In the genomic region with DNA sequence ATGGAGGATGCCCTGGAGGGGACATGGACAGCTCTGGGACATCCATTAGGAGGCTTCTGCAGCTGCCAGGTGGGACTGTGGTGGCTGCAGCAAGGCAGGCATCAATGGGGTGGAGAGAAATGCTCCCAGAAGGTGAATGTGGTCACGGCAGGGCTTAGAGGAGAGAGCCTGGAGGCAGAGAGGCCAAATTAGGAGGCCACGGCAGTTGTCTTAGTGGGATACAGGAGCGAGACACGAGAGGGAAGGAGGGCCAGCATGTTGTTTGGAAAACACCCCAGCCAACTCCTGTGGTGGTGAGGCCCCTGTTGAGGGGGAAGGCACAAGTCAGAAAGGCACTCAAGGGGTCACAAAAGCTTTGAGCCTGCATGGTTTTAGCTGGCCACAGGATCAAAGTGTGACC, we compare ENCODE assay signal across 35 cellular contexts.
"Had no signal": no experiment of that assay in that cellular context is flagged by ENCODE, and none has a peak within 500 bp of the region (broad histone marks: within the 10 kb centered on the region; RNA-seq: fewer than 3 reads in every experiment).

No MANE protein-coding gene starts in this region.

- H3K27ac ChIP-seq: adrenal gland, body of pancreas, brain microvascular endothelial cell, breast epithelium, VCaP had no signal

- H3K4me3 ChIP-seq: adrenal gland, body of pancreas, breast epithelium had no signal

- H3K9me3 ChIP-seq: adrenal gland had no signal

- ATAC-seq: activated CD8-positive, alpha-beta T cell treated with anti-CD3 and anti-CD28 coated beads for 36 hours; activated naive CD4-positive, alpha-beta T cell treated with anti-CD3 and anti-CD28 coated beads, Interleukin-2, amount 50 U/mL, for 72 hours; activated T-cell treated with anti-CD3 and anti-CD28 coated beads, Interleukin-2, amount 50 U/mL, for 4 hours; activated T-cell treated with anti-CD3 and anti-CD28 coated beads, Interleukin-2, amount 50 U/mL, for 72 hours; activated T-helper 17 cell treated with anti-CD3 and anti-CD28 coated beads, Interleukin-2, amount 50 U/mL, for 72 hours; body of pancreas had no signal

- H3K36me3 ChIP-seq: adrenal gland, brain microvascular endothelial cell, breast epithelium had no signal

- H3K27ac Mint-ChIP-seq: activated B cell treated with CpG ODN at 0.5 μM for 24 hours; activated CD4-positive, alpha-beta memory T cell treated with anti-CD3 and anti-CD28 coated beads for 36 hours; activated CD4-positive, alpha-beta T cell treated with anti-CD3 and anti-CD28 coated beads, Interleukin-2, amount 10 ng/mL, durations not matched to agents 24 days and 14 days; activated CD8-positive, alpha-beta T cell treated with anti-CD3 and anti-CD28 coated beads for 36 hours; activated naive CD4-positive, alpha-beta T cell treated with anti-CD3 and anti-CD28 coated beads for 36 hours; activated naive CD4-positive, alpha-beta T cell treated with anti-CD3 and anti-CD28 coated beads, Interleukin-2, amount 50 U/mL, for 72 hours; activated naive CD8-positive, alpha-beta T cell treated with anti-CD3 and anti-CD28 coated beads for 36 hours; activated T-cell treated with anti-CD3 and anti-CD28 coated beads, Interleukin-2, amount 50 U/mL, for 72 hours; activated T-helper 1 cell treated with anti-CD3 and anti-CD28 coated beads, Interleukin-12 subunit alpha, Interleukin-12 subunit beta, Interleukin-2, Interleukin-4 antibody, amounts not matched to agents 30 ng/mL and 10 ng/mL and 1 ng/mL, durations not matched to agents 14 hours and 24 hours and 36 hours; activated T-helper 17 cell treated with anti-CD3 and anti-CD28 coated beads, Interleukin-2, amount 50 U/mL, for 72 hours; T-helper 1 cell treated with Interleukin-12 subunit alpha and Interleukin-12 subunit beta and Interleukin-4 antibody, amounts not matched to agents 30 μg/mL and 1 μg/mL, for 36 hours; T-helper 2 cell treated with Interferon-gamma antibody and Interleukin-4, amounts not matched to agents 5 μg/mL and 100 μg/mL, for 36 hours had no signal

- H3K9me3 Mint-ChIP-seq: activated T-helper 17 cell treated with anti-CD3 and anti-CD28 coated beads, Interleukin-2, amount 50 U/mL, for 72 hours had no signal

- H3K36me3 Mint-ChIP-seq: activated CD4-positive, alpha-beta memory T cell treated with anti-CD3 and anti-CD28 coated beads for 36 hours; activated naive CD8-positive, alpha-beta T cell treated with anti-CD3 and anti-CD28 coated beads for 36 hours had no signal

- H3K27me3 Mint-ChIP-seq: activated B cell treated with CpG ODN at 0.5 μM for 24 hours had no signal

- H3K4me1 ChIP-seq: adrenal gland, body of pancreas, breast epithelium had no signal

- H3K4me3 Mint-ChIP-seq: activated B cell treated with CpG ODN at 0.5 μM for 24 hours; activated CD4-positive, alpha-beta memory T cell treated with anti-CD3 and anti-CD28 coated beads for 36 hours; activated CD4-positive, alpha-beta T cell treated with anti-CD3 and anti-CD28 coated beads, Interleukin-2, amount 10 ng/mL, durations not matched to agents 24 days and 14 days; activated CD8-positive, alpha-beta T cell treated with anti-CD3 and anti-CD28 coated beads for 36 hours; activated naive CD4-positive, alpha-beta T cell treated with anti-CD3 and anti-CD28 coated beads for 36 hours; activated naive CD8-positive, alpha-beta T cell treated with anti-CD3 and anti-CD28 coated beads for 36 hours; activated T-cell treated with anti-CD3 and anti-CD28 coated beads, Interleukin-2, amount 50 U/mL, for 4 hours; activated T-cell treated with anti-CD3 and anti-CD28 coated beads, Interleukin-2, amount 50 U/mL, for 72 hours; activated T-helper 1 cell treated with anti-CD3 and anti-CD28 coated beads, Interleukin-12 subunit alpha, Interleukin-12 subunit beta, Interleukin-2, Interleukin-4 antibody, amounts not matched to agents 30 ng/mL and 10 ng/mL and 1 ng/mL, durations not matched to agents 14 hours and 24 hours and 36 hours; activated T-helper 17 cell treated with anti-CD3 and anti-CD28 coated beads, Interleukin-2, amount 50 U/mL, for 72 hours; T-helper 1 cell treated with Interleukin-12 subunit alpha and Interleukin-12 subunit beta and Interleukin-4 antibody, amounts not matched to agents 30 μg/mL and 1 μg/mL, for 36 hours; T-helper 2 cell treated with Interferon-gamma antibody and Interleukin-4, amounts not matched to agents 5 μg/mL and 100 μg/mL, for 36 hours had no signal

- DNase-seq: activated B cell treated with CpG ODN at 0.5 μM for 24 hours; activated CD4-positive, alpha-beta memory T cell treated with anti-CD3 and anti-CD28 coated beads for 36 hours; activated CD4-positive, alpha-beta T cell treated with anti-CD3 and anti-CD28 coated beads for 4 hours; activated CD4-positive, alpha-beta T cell treated with anti-CD3 and anti-CD28 coated beads, Interleukin-2, amount 10 ng/mL, durations not matched to agents 24 days and 14 days; activated CD4-positive, alpha-beta T cell treated with anti-CD3 and anti-CD28 coated beads, Interleukin-2, amount 50 U/mL, for 1 hour; activated CD4-positive, alpha-beta T cell treated with anti-CD3 and anti-CD28 coated beads, Interleukin-2, amount 50 U/mL, for 4 hours; activated CD4-positive, CD25-positive, alpha-beta regulatory T cell treated with anti-CD3 and anti-CD28 coated beads, Interleukin-2, amount 50 U/mL, for 72 hours; activated CD8-positive, alpha-beta memory T cell treated with anti-CD3 and anti-CD28 coated beads, Interleukin-2, amount 50 U/mL, for 4 hours; activated CD8-positive, alpha-beta T cell treated with anti-CD3 and anti-CD28 coated beads for 36 hours; activated effector memory CD4-positive, alpha-beta T cell treated with anti-CD3 and anti-CD28 coated beads, Interleukin-2, amount 50 U/mL, for 16 hours; activated gamma-delta T cell treated with Interleukin-2 at 50 U/mL for 16 hours; activated naive CD4-positive, alpha-beta T cell; activated naive CD4-positive, alpha-beta T cell treated with anti-CD3 and anti-CD28 coated beads for 36 hours; activated naive CD4-positive, alpha-beta T cell treated with anti-CD3 and anti-CD28 coated beads, Interleukin-2, amount 50 U/mL, for 16 hours; activated naive CD8-positive, alpha-beta T cell treated with anti-CD3 and anti-CD28 coated beads for 36 hours; activated T-cell treated with anti-CD3 and anti-CD28 coated beads for 4 hours; activated T-cell treated with anti-CD3 and anti-CD28 coated beads, Interleukin-2, amount 50 U/mL, for 1 hour; activated T-cell treated with anti-CD3 and anti-CD28 coated beads, Interleukin-2, amount 50 U/mL, for 4 hours; activated T-cell treated with anti-CD3 and anti-CD28 coated beads, Interleukin-2, amount 50 U/mL, for 72 hours; adrenal gland; amniotic stem cell; aorta; body of pancreas; brain microvascular endothelial cell; central memory CD4-positive, alpha-beta T cell; T-helper 1 cell; T-helper 2 cell; T-helper 9 cell had no signal

- H3K27me3 ChIP-seq: adrenal gland, body of pancreas, brain microvascular endothelial cell, breast epithelium had no signal
